9 cellular contexts compared by ENCODE assay signal in the genomic region with DNA sequence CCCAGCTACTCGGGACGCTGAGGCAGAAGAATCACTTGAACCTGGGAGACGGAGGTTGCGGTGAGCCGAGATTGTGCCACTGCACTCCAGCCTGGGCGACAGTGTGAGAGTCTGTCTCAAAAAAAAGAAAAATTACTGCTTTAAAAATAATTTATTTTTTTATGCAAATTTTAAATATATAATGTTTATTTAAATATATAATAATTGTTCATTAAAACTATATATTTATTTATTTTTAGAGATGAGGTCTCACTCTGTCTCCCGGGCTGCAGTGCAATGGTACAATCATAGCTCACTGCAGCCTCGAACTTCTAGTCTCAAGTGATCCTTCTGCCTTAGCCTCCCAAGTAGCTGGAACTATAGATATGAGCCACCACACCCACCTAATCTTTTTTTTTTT. TPM values are rescaled to one million over a fixed set of nuclear protein-coding genes. Genes with fewer than 3 reads are reported as not detected.
"Had no signal": no experiment of that assay in that cellular context is flagged by ENCODE, and none has a peak within 500 bp of the region (broad histone marks: within the 10 kb centered on the region; RNA-seq: fewer than 3 reads in every experiment).

No MANE protein-coding gene starts in this region.

- ATAC-seq: GM12878 had no signal

- FAIRE-seq: G401.6, GM12878, GM12891, GM12892, GM18507, GM19239 had no signal

- H3K4me3 ChIP-seq: GM12878 had no signal

- DNase-seq: GDM1, GF-D8 had no signal

RNA-seq across cellular contexts. Expression of a gene that starts 42.6 kb away (rescaled TPM):
- total RNA-seq: G401, GM12878 had no signal
- polyA plus RNA-seq: GM12878 had no signal
